19 cellular contexts compared by ENCODE assay signal in genomic region chr11:77100166-77101042, GRCh38. TPM values are rescaled to one million over a fixed set of nuclear protein-coding genes. Genes with fewer than 3 reads are reported as not detected.
"Had no signal": no experiment of that assay in that cellular context is flagged by ENCODE, and none has a peak within 500 bp of the region (broad histone marks: within the 10 kb centered on the region; RNA-seq: fewer than 3 reads in every experiment).

No MANE protein-coding gene starts in this region.

- H3K9me3 Mint-ChIP-seq: activated CD4-positive, alpha-beta memory T cell treated with anti-CD3 and anti-CD28 coated beads for 36 hours had no signal

- H3K4me3 Mint-ChIP-seq: activated CD4-positive, alpha-beta memory T cell treated with anti-CD3 and anti-CD28 coated beads for 36 hours; activated CD4-positive, alpha-beta T cell treated with anti-CD3 and anti-CD28 coated beads for 36 hours; activated CD8-positive, alpha-beta memory T cell treated with anti-CD3 and anti-CD28 coated beads, Interleukin-2, amount 10 ng/mL, durations not matched to agents 7 days and 5 days; activated naive CD8-positive, alpha-beta T cell; naive thymus-derived CD4-positive, alpha-beta T cell; WTC11 had no signal

- H3K27me3 Mint-ChIP-seq: activated CD4-positive, alpha-beta memory T cell treated with anti-CD3 and anti-CD28 coated beads for 36 hours; activated CD4-positive, alpha-beta T cell treated with anti-CD3 and anti-CD28 coated beads for 36 hours; activated CD8-positive, alpha-beta memory T cell treated with anti-CD3 and anti-CD28 coated beads, Interleukin-2, amount 10 ng/mL, durations not matched to agents 7 days and 5 days; activated naive CD8-positive, alpha-beta T cell; naive thymus-derived CD4-positive, alpha-beta T cell had no signal

- H3K27me3 ChIP-seq: cardiac muscle cell, dorsolateral prefrontal cortex, pancreas, suprapubic skin, transverse colon, vagina had no signal

- H3K4me3 ChIP-seq: cardiac muscle cell, dorsolateral prefrontal cortex, pancreas, suprapubic skin, transverse colon, vagina had no signal

- H3K27ac Mint-ChIP-seq: activated CD4-positive, alpha-beta memory T cell treated with anti-CD3 and anti-CD28 coated beads for 36 hours; activated CD4-positive, alpha-beta T cell treated with anti-CD3 and anti-CD28 coated beads for 36 hours; activated CD8-positive, alpha-beta memory T cell treated with anti-CD3 and anti-CD28 coated beads, Interleukin-2, amount 10 ng/mL, durations not matched to agents 7 days and 5 days; activated naive CD8-positive, alpha-beta T cell; WTC11 had no signal

- H3K27ac ChIP-seq: cardiac muscle cell, dorsolateral prefrontal cortex, pancreas, suprapubic skin, transverse colon, vagina had no signal

- H3K9me3 ChIP-seq: pancreas, suprapubic skin, transverse colon, vagina had no signal

- FAIRE-seq: colon, pancreas had no signal

- H3K36me3 Mint-ChIP-seq: activated CD4-positive, alpha-beta memory T cell treated with anti-CD3 and anti-CD28 coated beads for 36 hours had no signal

- DNase-seq: activated CD4-positive, alpha-beta memory T cell treated with anti-CD3 and anti-CD28 coated beads for 36 hours; activated CD8-positive, alpha-beta memory T cell treated with anti-CD3 and anti-CD28 coated beads, Interleukin-2, amount 10 ng/mL, durations not matched to agents 7 days and 5 days; hippocampal formation; islet precursor cell; naive thymus-derived CD4-positive, alpha-beta T cell; stimulated activated naive CD8-positive, alpha-beta T cell treated with anti-CD3 and anti-CD28 coated beads, Interleukin-15, Interleukin-2, amounts not matched to agents 100 U/mL and 50 U/mL, for 24 hours; transverse colon had no signal

- H3K4me1 ChIP-seq: pancreas, suprapubic skin, vagina had no signal

- H3K4me1 Mint-ChIP-seq: activated CD4-positive, alpha-beta T cell treated with anti-CD3 and anti-CD28 coated beads for 36 hours; activated CD8-positive, alpha-beta memory T cell treated with anti-CD3 and anti-CD28 coated beads, Interleukin-2, amount 10 ng/mL, durations not matched to agents 7 days and 5 days; WTC11 had no signal

- ATAC-seq: activated CD8-positive, alpha-beta memory T cell treated with anti-CD3 and anti-CD28 coated beads, Interleukin-2, amount 10 ng/mL, durations not matched to agents 7 days and 5 days; left lobe of liver; naive thymus-derived CD4-positive, alpha-beta T cell; stimulated activated naive CD8-positive, alpha-beta T cell treated with anti-CD3 and anti-CD28 coated beads, Interleukin-15, Interleukin-2, amounts not matched to agents 100 U/mL and 50 U/mL, for 24 hours had no signal

RNA-seq across cellular contexts. Expression of gene OMP, which starts 2.2 kb away (rescaled TPM):
- total RNA-seq: activated CD4-positive, alpha-beta memory T cell treated with anti-CD3 and anti-CD28 coated beads for 36 hours; activated CD4-positive, alpha-beta T cell treated with anti-CD3 and anti-CD28 coated beads for 36 hours; activated CD8-positive, alpha-beta memory T cell treated with anti-CD3 and anti-CD28 coated beads, Interleukin-2, amount 10 ng/mL, durations not matched to agents 7 days and 5 days; cardiac muscle cell; fibroblast of villous mesenchyme; glomerular endothelial cell; vagina; WTC11 had no signal
- polyA plus RNA-seq: cardiac muscle cell; naive thymus-derived CD4-positive, alpha-beta T cell had no signal

RNA-seq across cellular contexts. Expression of gene MYO7A, which starts 27.6 kb away (rescaled TPM):
- polyA plus RNA-seq: naive thymus-derived CD4-positive, alpha-beta T cell had no signal
